Comparison of ENCODE assay signal across 11 cellular contexts in genomic region chr17:40475234-40476210, GRCh38. TPM values are rescaled to one million over a fixed set of nuclear protein-coding genes. Genes with fewer than 3 reads are reported as not detected.
DNase-seq lines count a peak whose midpoint lies in the region; ATAC-seq and TF ChIP-seq lines count a peak whose summit lies in the region.
"Had no signal": no experiment of that assay in that cellular context is flagged by ENCODE, and none has a peak within 500 bp of the region (broad histone marks: within the 10 kb centered on the region; RNA-seq: fewer than 3 reads in every experiment).

No MANE protein-coding gene starts in this region.

- DNase-seq in right lobe of liver = no peak
- no peak for DNase-seq in stimulated activated effector memory CD8-positive, alpha-beta T cell treated with anti-CD3 and anti-CD28 coated beads, Interleukin-12 subunit alpha, Interleukin-12 subunit beta, amount 100 ng/mL, for 72 hours (ENCODE audit: low spot score in 2 of 2)
- no peak for DNase-seq in NCI-H1105 treated with DMSO at 0.1 percent for 48 hours (lab: John Stamatoyannopoulos, UW)
- no peak for DNase-seq in NCI-H2107 (lab: John Stamatoyannopoulos, UW)
- DNase-seq in Caco-2 = no peak
- no peak for DNase-seq in endothelial cell (ENCODE audit: low spot score)

- peaks cover 0 to 22% (median 9%) of the 10 kb centered on the region in 4 donors for H3K4me1 ChIP-seq in right lobe of liver
- H3K4me1 ChIP-seq in Caco-2 = no peaks in the 10 kb centered on the region

- H3K27me3 Mint-ChIP-seq in IgD-negative memory B cell = no peaks in the 10 kb centered on the region
- peaks cover 15% of the 10 kb centered on the region for H3K27me3 Mint-ChIP-seq in brain
- H3K27me3 Mint-ChIP-seq in Caco-2 (ENCODE audit: insufficient read depth, unreplicated experiment) = no peaks in the 10 kb centered on the region
- H3K27me3 Mint-ChIP-seq in endothelial cell (ENCODE audit: unreplicated experiment) = peaks cover 19% of the 10 kb centered on the region
- H3K27me3 Mint-ChIP-seq: activated naive CD8-positive, alpha-beta T cell treated with anti-CD3 and anti-CD28 coated beads for 36 hours had no signal

- H3K36me3 Mint-ChIP-seq in IgD-negative memory B cell (no peaks in the 10 kb centered on the region), brain (no peaks in the 10 kb centered on the region), Caco-2 (ENCODE audit: insufficient read depth, unreplicated experiment) (no peaks in the 10 kb centered on the region), endothelial cell (ENCODE audit: low read depth, unreplicated experiment) (peaks cover 9% of the 10 kb centered on the region)
- peaks cover 28% of the 10 kb centered on the region for H3K36me3 Mint-ChIP-seq in stimulated activated effector memory CD8-positive, alpha-beta T cell treated with anti-CD3 and anti-CD28 coated beads, Interleukin-12 subunit alpha, Interleukin-12 subunit beta, amount 100 ng/mL, for 72 hours

- no peak overlapping the region for H3K27ac ChIP-seq in right lobe of liver

- peaks cover 5 to 8% (median 8%) of the 10 kb centered on the region in 3 donors for H3K4me1 Mint-ChIP-seq in IgD-negative memory B cell
- peaks cover 29% of the 10 kb centered on the region for H3K4me1 Mint-ChIP-seq in brain
- H3K4me1 Mint-ChIP-seq in stimulated activated effector memory CD8-positive, alpha-beta T cell treated with anti-CD3 and anti-CD28 coated beads, Interleukin-12 subunit alpha, Interleukin-12 subunit beta, amount 100 ng/mL, for 72 hours = peaks cover 45% of the 10 kb centered on the region
- no peaks in the 10 kb centered on the region for H3K4me1 Mint-ChIP-seq in Caco-2 (ENCODE audit: low read depth, unreplicated experiment)
- H3K4me1 Mint-ChIP-seq in endothelial cell (ENCODE audit: unreplicated experiment) = peaks cover 3% of the 10 kb centered on the region

- H3K27me3 ChIP-seq in right lobe of liver = no peaks in the 10 kb centered on the region
- H3K27me3 ChIP-seq in Caco-2 (replicated peaks; ENCODE audit: control insufficient read depth, insufficient read depth, low read length) = no peaks in the 10 kb centered on the region

- H3K4me3 Mint-ChIP-seq in IgD-negative memory B cell = peak overlapping the region in 1 of 4 donors; percentile 33
- no peak overlapping the region for H3K4me3 Mint-ChIP-seq in brain
- H3K4me3 Mint-ChIP-seq in stimulated activated effector memory CD8-positive, alpha-beta T cell treated with anti-CD3 and anti-CD28 coated beads, Interleukin-12 subunit alpha, Interleukin-12 subunit beta, amount 100 ng/mL, for 72 hours = no peak overlapping the region
- no peak overlapping the region for H3K4me3 Mint-ChIP-seq in Caco-2 (ENCODE audit: unreplicated experiment)
- no peak overlapping the region for H3K4me3 Mint-ChIP-seq in endothelial cell (ENCODE audit: unreplicated experiment)
- H3K4me3 Mint-ChIP-seq: activated naive CD8-positive, alpha-beta T cell treated with anti-CD3 and anti-CD28 coated beads for 36 hours; dendritic cell treated with granulocyte-macrophage colony-stimulating factor and Interleukin-4, amounts not matched to agents 40 ng/mL and 50 ng/mL, for 4 days had no signal

- H3K9me3 Mint-ChIP-seq in IgD-negative memory B cell (no peaks in the 10 kb centered on the region), brain (peaks cover 7 to 26% (median 14%) of the 10 kb centered on the region in 5 experiments), Caco-2 (ENCODE audit: unreplicated experiment) (no peaks in the 10 kb centered on the region), endothelial cell (ENCODE audit: unreplicated experiment) (peaks cover 5% of the 10 kb centered on the region)
- H3K9me3 Mint-ChIP-seq in stimulated activated effector memory CD8-positive, alpha-beta T cell treated with anti-CD3 and anti-CD28 coated beads, Interleukin-12 subunit alpha, Interleukin-12 subunit beta, amount 100 ng/mL, for 72 hours = no peaks in the 10 kb centered on the region
- H3K9me3 Mint-ChIP-seq: activated naive CD8-positive, alpha-beta T cell treated with anti-CD3 and anti-CD28 coated beads for 36 hours; dendritic cell treated with granulocyte-macrophage colony-stimulating factor and Interleukin-4, amounts not matched to agents 40 ng/mL and 50 ng/mL, for 4 days had no signal

- 64% methylated on average over 13 of the region's 25 CpGs for WGBS in right lobe of liver (ENCODE audit: insufficient coverage, low coverage, low lambda C conversion rate, missing lambda C conversion rate)

- no peaks in the 10 kb centered on the region for H3K9me3 ChIP-seq in right lobe of liver
- no peaks in the 10 kb centered on the region for H3K9me3 ChIP-seq in Caco-2

- peak; percentile 3 to 23 (median 14) for ATAC-seq in right lobe of liver
- ATAC-seq in stimulated activated effector memory CD8-positive, alpha-beta T cell treated with anti-CD3 and anti-CD28 coated beads, Interleukin-12 subunit alpha, Interleukin-12 subunit beta, amount 100 ng/mL, for 72 hours = no peak

- CTCF ChIA-PET in Caco-2 (lab: Charles Lee) = interaction anchor here (0.5 to 2.1 kb wide), 29 partner anchors 10 to 1645 kb away, joined by 3 to 28 read pairs (median 6); partner anchors contain the start of genes IGFBP4, SMARCE1 and TOP2A

- no peak for TF ChIP-seq POLR2A in right lobe of liver (IDR thresholded peaks at IDR 0.05)

- no peak overlapping the region for H3K4me3 ChIP-seq in right lobe of liver
- H3K4me3 ChIP-seq in Caco-2 (ENCODE audit: low read depth, low read length) = no peak overlapping the region

- TF ChIP-seq CTCF in brain (conservative IDR thresholded peaks at IDR 0.05) (no peak), right lobe of liver (IDR thresholded peaks at IDR 0.05) (no peak), Caco-2 (IDR thresholded peaks at IDR 0.05; ENCODE audit: insufficient read depth in 1 of 2, low read depth in 1 of 2, low read length in 1 of 2, severe bottlenecking in 1 of 2, unreplicated experiment in 1 of 2) (no peak), endothelial cell (IDR thresholded peaks at IDR 0.05; ENCODE audit: unreplicated experiment) (no peak)

- BruUV-seq in Caco-2 (replicated peaks; lab: Mats Ljungman, UMichigan) = no TSS peak

- intact Hi-C loops in right lobe of liver (cut with DNase I) = loop anchor here in 1 of 2 donors (5.0 kb wide), 1 partner anchor 38 kb away; no protein-coding TSS in a partner anchor
- intact Hi-C loops in Caco-2 (cut with micrococcal nuclease; ENCODE audit: unreplicated experiment) = loop anchor here (1.0 kb wide), 1 partner anchor 34 kb away; no protein-coding TSS in a partner anchor

- peak overlapping the region in 2 of 3 donors; percentile 51 to 91 for H3K27ac Mint-ChIP-seq in IgD-negative memory B cell
- H3K27ac Mint-ChIP-seq in brain = peak overlapping the region in 4 of 5 experiments; percentile 30 to 94 (median 66)
- peak overlapping the region; percentile 52 for H3K27ac Mint-ChIP-seq in stimulated activated effector memory CD8-positive, alpha-beta T cell treated with anti-CD3 and anti-CD28 coated beads, Interleukin-12 subunit alpha, Interleukin-12 subunit beta, amount 100 ng/mL, for 72 hours
- H3K27ac Mint-ChIP-seq in Caco-2 (ENCODE audit: unreplicated experiment) = no peak overlapping the region
- no peak overlapping the region for H3K27ac Mint-ChIP-seq in endothelial cell (ENCODE audit: unreplicated experiment)
- H3K27ac Mint-ChIP-seq: activated naive CD8-positive, alpha-beta T cell treated with anti-CD3 and anti-CD28 coated beads for 36 hours; dendritic cell treated with granulocyte-macrophage colony-stimulating factor and Interleukin-4, amounts not matched to agents 40 ng/mL and 50 ng/mL, for 4 days had no signal

- POLR2A ChIA-PET in Caco-2 (lab: Charles Lee) = no interaction called here

- no peaks in the 10 kb centered on the region for H3K36me3 ChIP-seq in right lobe of liver
- H3K36me3 ChIP-seq in Caco-2 (ENCODE audit: control insufficient read depth, insufficient read depth, low read length) = no peaks in the 10 kb centered on the region

RNA-seq across cellular contexts. Expression of gene TNS4, which starts 25.9 kb away (rescaled TPM):
- polyA plus RNA-seq in IgD-negative memory B cell = not detected
- polyA plus RNA-seq in brain (ENCODE audit: insufficient read depth, low read depth, low replicate concordance) = not detected
- total RNA-seq in right lobe of liver = not detected
- total RNA-seq in Caco-2 (2022) = 0.65 TPM in 1 of 2 replicates, not detected in the other
- 0.08 TPM for total RNA-seq in endothelial cell (ENCODE audit: unreplicated experiment)
- total RNA-seq: subcutaneous adipose tissue had no signal

RNA-seq across cellular contexts. Expression of gene IGFBP4, which starts 32.3 kb away (rescaled TPM):
- polyA plus RNA-seq in IgD-negative memory B cell = 3.0 TPM
- polyA plus RNA-seq in brain (ENCODE audit: insufficient read depth, low read depth, low replicate concordance) = 50.5 TPM
- total RNA-seq in right lobe of liver = 100 to 1,000 TPM; 382 to 716 (median 430) TPM
- 35.7 and 49.1 TPM in 2 replicates for total RNA-seq in Caco-2 (2022)
- total RNA-seq in endothelial cell (ENCODE audit: unreplicated experiment) = 1,531 TPM

RNA-seq across cellular contexts. Expression of gene TOP2A, which starts 57.8 kb away (rescaled TPM):
- polyA plus RNA-seq in IgD-negative memory B cell (not detected), brain (ENCODE audit: insufficient read depth, low read depth, low replicate concordance) (141 TPM)
- total RNA-seq in right lobe of liver (1 to 10 TPM in 4 of 6 experiments, under 1 TPM in 2; 0.22 to 7.3 (median 3.0) TPM), Caco-2 (2022) (226 and 237 TPM in 2 replicates), endothelial cell (ENCODE audit: unreplicated experiment) (28.3 TPM)

Comparison
In these comparisons a context has a peak if more than half of its experiments do, and no peak if none do; other contexts are left out.
1. H3K27ac Mint-ChIP-seq: peak in IgD-negative memory B cell (2 of 3), brain (4 of 5) and stimulated activated effector memory CD8-positive, alpha-beta T cell treated with anti-CD3 and anti-CD28 coated beads, Interleukin-12 subunit alpha, Interleukin-12 subunit beta, amount 100 ng/mL, for 72 hours (single experiment); none in Caco-2 (single experiment) and endothelial cell (single experiment).